In the genomic region with DNA sequence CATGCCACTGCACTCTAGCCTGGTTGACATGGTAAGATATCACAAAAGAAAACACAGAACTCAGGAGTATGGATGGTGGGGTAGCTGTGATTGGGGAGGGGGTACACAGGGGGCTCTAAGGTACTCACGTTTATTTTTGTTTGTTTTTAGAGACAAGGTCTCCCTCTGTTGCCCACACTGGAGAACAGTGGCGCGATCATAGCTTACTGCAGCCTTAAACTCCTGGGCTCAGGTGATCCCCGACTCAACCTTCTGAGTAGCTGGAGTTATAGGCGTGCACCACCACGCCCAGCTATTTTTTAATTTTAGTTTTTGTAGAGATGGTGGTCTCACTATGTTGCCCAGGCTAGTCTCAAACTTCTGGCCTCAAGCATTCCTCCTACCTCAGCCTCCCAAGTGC, we compare ENCODE assay signal across 18 cellular contexts. TPM values are rescaled to one million over a fixed set of nuclear protein-coding genes. Genes with fewer than 3 reads are reported as not detected.
DNase-seq lines count a peak whose midpoint lies in the region; ATAC-seq and TF ChIP-seq lines count a peak whose summit lies in the region.
"Had no signal": no experiment of that assay in that cellular context is flagged by ENCODE, and none has a peak within 500 bp of the region (broad histone marks: within the 10 kb centered on the region; RNA-seq: fewer than 3 reads in every experiment).

No MANE protein-coding gene starts in this region.

- TF ChIP-seq EP300 in transverse colon (IDR thresholded peaks at IDR 0.05; ENCODE audit: low read depth), result no peak

- H3K4me2 ChIP-seq in OCI-LY3 (ENCODE audit: low read length), result no peak overlapping the region

- H3K4me3 ChIP-seq in OCI-LY3 (ENCODE audit: low read length), result no peak overlapping the region
- no peak overlapping the region for H3K4me3 ChIP-seq in endocrine pancreas (ENCODE audit: control insufficient read depth, insufficient read depth, low read length)
- H3K4me3 ChIP-seq in transverse colon, result no peak overlapping the region
- H3K4me3 ChIP-seq: ascending aorta, tibial nerve had no signal

- no peak overlapping the region for H2AFZ ChIP-seq in OCI-LY3 (ENCODE audit: low read depth, low read length)

- H3K27ac ChIP-seq in OCI-LY3 (ENCODE audit: low read length) (no peak overlapping the region), transverse colon (peak overlapping the region; percentile 41 to 83 (median 56))

- POLR2A ChIA-PET in GM10248 (lab: Yijun Ruan, JAX), result interaction anchor here (1.0 kb wide), 1 partner anchor 9 kb away, joined by 4 read pairs; no protein-coding TSS in a partner anchor

- H3K36me3 Mint-ChIP-seq in activated naive CD4-positive, alpha-beta T cell treated with anti-CD3 and anti-CD28 coated beads, Interleukin-2, amount 10 ng/mL, durations not matched to agents 7 days and 5 days, result peaks cover 37% of the 10 kb centered on the region

- H3K36me3 ChIP-seq in OCI-LY3 (replicated peaks; ENCODE audit: low read depth, low read length) (peaks cover 24% of the 10 kb centered on the region), endocrine pancreas (ENCODE audit: control insufficient read depth, insufficient read depth, low read length) (no peaks in the 10 kb centered on the region), transverse colon (no peaks in the 10 kb centered on the region)

- CTCF ChIA-PET in activated naive CD4-positive, alpha-beta T cell treated with anti-CD3 and anti-CD28 coated beads, Interleukin-2, amount 10 ng/mL, durations not matched to agents 7 days and 5 days (lab: Charles Lee), result interaction anchor here (0.5 to 6.1 kb wide), 5 partner anchors 13 to 32 kb away, joined by 3 to 46 read pairs (median 8); no protein-coding TSS in a partner anchor
- CTCF ChIA-PET in GM10248 (lab: Yijun Ruan, JAX), result interaction anchor here (0.8 to 11.9 kb wide), 8 partner anchors 11 to 81 kb away, joined by 3 to 94 read pairs (median 4); a partner anchor contains a TSS

- H3K4me1 ChIP-seq in OCI-LY3 (ENCODE audit: low read length) (peaks cover 25% of the 10 kb centered on the region), endocrine pancreas (ENCODE audit: control insufficient read depth, insufficient read depth, low read length) (no peaks in the 10 kb centered on the region), transverse colon (peaks cover 4 to 47% (median 16%) of the 10 kb centered on the region in 4 donors)

- peaks cover 61% of the 10 kb centered on the region for H3K4me1 Mint-ChIP-seq in activated naive CD4-positive, alpha-beta T cell treated with anti-CD3 and anti-CD28 coated beads, Interleukin-2, amount 10 ng/mL, durations not matched to agents 7 days and 5 days

- 44 to 83% methylated on average over 1 to 6 of the region's 6 CpGs for WGBS in transverse colon (ENCODE audit: low coverage in 1 of 2), 2 donors

- H3K79me2 ChIP-seq in OCI-LY3 (ENCODE audit: low read length), result peaks cover 54% of the 10 kb centered on the region

- H3K9me3 ChIP-seq in OCI-LY3 (ENCODE audit: insufficient read depth, low read length) (no peaks in the 10 kb centered on the region), endocrine pancreas (ENCODE audit: control insufficient read depth, low read length) (no peaks in the 10 kb centered on the region), transverse colon (no peaks in the 10 kb centered on the region)
- H3K9me3 ChIP-seq: ascending aorta, tibial nerve had no signal

- H3K9ac ChIP-seq in OCI-LY3 (ENCODE audit: low read length) (no peak overlapping the region), endocrine pancreas (ENCODE audit: control insufficient read depth, insufficient read depth, low read length) (peak overlapping the region; percentile 27)

- no peak for DNase-seq in activated naive CD4-positive, alpha-beta T cell treated with anti-CD3 and anti-CD28 coated beads, Interleukin-2, amount 10 ng/mL, durations not matched to agents 7 days and 5 days
- DNase-seq in activated naive CD4-positive, alpha-beta T cell treated with anti-CD3 and anti-CD28 coated beads, Interleukin-2, amount 50 U/mL, for 16 hours, result no peak
- DNase-seq in transverse colon (no peak), GM10248 (ENCODE audit: extremely low spot score) (no peak)
- no peak for DNase-seq in effector CD8-positive, alpha-beta T cell (lab: John Stamatoyannopoulos, UW)
- DNase-seq: activated CD4-positive, alpha-beta T cell treated with anti-CD3 and anti-CD28 coated beads, Interleukin-2, amount 50 U/mL, for 4 hours; foreskin melanocyte; NCI-H1436; NCI-H2227 treated with DMSO at 0.1 percent for 48 hours; nephron progenitor cell; NK-92 treated with Interleukin-12 subunit alpha and Interleukin-12 subunit beta, amount 100 ng/mL, for 24 hours had no signal

- H4K20me1 ChIP-seq in OCI-LY3 (ENCODE audit: insufficient read depth, low read length), result peaks cover 31% of the 10 kb centered on the region

- in situ Hi-C loops in transverse colon (cut with MboI; ENCODE audit: low pct_ligation_motif_present in 1 of 4, low pct_unique_long_range_greater_than_20kb in 1 of 4, low sequenced_read_pairs in 3 of 4), result no loop called here

- TF ChIP-seq POLR2A in transverse colon (IDR thresholded peaks at IDR 0.05), result no peak

- no peak overlapping the region for H3K4me3 Mint-ChIP-seq in activated naive CD4-positive, alpha-beta T cell treated with anti-CD3 and anti-CD28 coated beads, Interleukin-2, amount 10 ng/mL, durations not matched to agents 7 days and 5 days
- H3K4me3 Mint-ChIP-seq: nephron progenitor cell had no signal

- no peaks in the 10 kb centered on the region for H3K9me3 Mint-ChIP-seq in activated naive CD4-positive, alpha-beta T cell treated with anti-CD3 and anti-CD28 coated beads, Interleukin-2, amount 10 ng/mL, durations not matched to agents 7 days and 5 days
- H3K9me3 Mint-ChIP-seq: nephron progenitor cell had no signal

- ATAC-seq in GM21367 (IDR thresholded peaks at IDR 0.05; ENCODE audit: unreplicated experiment), result no peak

- H3K27me3 ChIP-seq in OCI-LY3 (ENCODE audit: low read depth, low read length), result no peaks in the 10 kb centered on the region
- no peaks in the 10 kb centered on the region for H3K27me3 ChIP-seq in endocrine pancreas (ENCODE audit: control insufficient read depth, insufficient read depth, low read length)
- no peaks in the 10 kb centered on the region for H3K27me3 ChIP-seq in transverse colon
- H3K27me3 ChIP-seq: ascending aorta, tibial nerve had no signal

- peak overlapping the region; percentile 80 for H3K27ac Mint-ChIP-seq in activated naive CD4-positive, alpha-beta T cell treated with anti-CD3 and anti-CD28 coated beads, Interleukin-2, amount 10 ng/mL, durations not matched to agents 7 days and 5 days
- H3K27ac Mint-ChIP-seq: nephron progenitor cell had no signal

- 0 out of 2 replicates have a peak, but pooled peaks have one; percentile 4 for TF ChIP-seq CTCF in OCI-LY3 (IDR thresholded peaks at IDR 0.05; ENCODE audit: low read depth, low read length)
- no peak for TF ChIP-seq CTCF in transverse colon (IDR thresholded peaks at IDR 0.05)
- no peak for TF ChIP-seq CTCF in GM10248 (IDR thresholded peaks at IDR 0.05; ENCODE audit: control extremely low read depth, extremely low read depth, low read depth, missing control alignments)

- intact Hi-C loops in transverse colon (cut with DNase I; ENCODE audit: low total_unique reads), result no loop called here

- H3K27me3 Mint-ChIP-seq in activated naive CD4-positive, alpha-beta T cell treated with anti-CD3 and anti-CD28 coated beads, Interleukin-2, amount 10 ng/mL, durations not matched to agents 7 days and 5 days, result no peaks in the 10 kb centered on the region

RNA-seq across cellular contexts. Expression of a gene that starts 29.3 kb away (rescaled TPM):
- total RNA-seq in transverse colon, result 100 to 1,000 TPM in 3 of 4 donors, 10 to 100 TPM in 1; 98.6 to 151 (median 107) TPM

RNA-seq across cellular contexts. Expression of a gene that starts 45.7 kb away (rescaled TPM):
- 10 to 100 TPM in 2 of 4 donors, 1 to 10 TPM in 2; 3.2 to 15.7 (median 7.8) TPM for total RNA-seq in transverse colon
- total RNA-seq: ascending aorta had no signal

RNA-seq across cellular contexts. Expression of a gene that starts 55.7 kb away (rescaled TPM):
- not detected for total RNA-seq in transverse colon
- total RNA-seq: chondrocyte, endothelial cell of umbilical vein had no signal
